In genomic region chr7:99011341-99011705, GRCh38 we compare ENCODE assay signal across 28 cellular contexts.
"Had no signal": no experiment of that assay in that cellular context is flagged by ENCODE, and none has a peak within 500 bp of the region (broad histone marks: within the 10 kb centered on the region; RNA-seq: fewer than 3 reads in every experiment).

No MANE protein-coding gene starts in this region.

- DNase-seq: activated CD4-positive, alpha-beta T cell treated with anti-CD3 and anti-CD28 coated beads for 36 hours; activated CD4-positive, CD25-positive, alpha-beta regulatory T cell; activated CD8-positive, alpha-beta T cell treated with anti-CD3 and anti-CD28 coated beads, Interleukin-2, amount 10 ng/mL, durations not matched to agents 7 days and 5 days; activated naive CD4-positive, alpha-beta T cell treated with anti-CD3 and anti-CD28 coated beads for 36 hours; activated naive CD8-positive, alpha-beta T cell treated with anti-CD3 and anti-CD28 coated beads for 36 hours; activated T-cell treated with anti-CD3 and anti-CD28 coated beads, Interleukin-2, amount 50 U/mL, for 4 hours; cerebellar nuclear complex; colonic mucosa; effector memory CD4-positive, alpha-beta T cell; hippocampal formation; lower lobe of right lung; mesenchymal stem cell; mucosa of descending colon; retina; stimulated activated CD4-positive, alpha-beta T cell treated with anti-CD3 and anti-CD28 coated beads, Interleukin-1b, Interleukin-23, amount 100 ng/mL, for 48 hours; stimulated activated naive CD4-positive, alpha-beta T cell; T-helper 1 cell had no signal

- H3K27ac Mint-ChIP-seq: activated CD4-positive, alpha-beta T cell treated with anti-CD3 and anti-CD28 coated beads for 36 hours; activated CD8-positive, alpha-beta T cell treated with anti-CD3 and anti-CD28 coated beads, Interleukin-2, amount 10 ng/mL, durations not matched to agents 7 days and 5 days; activated naive CD4-positive, alpha-beta T cell treated with anti-CD3 and anti-CD28 coated beads for 36 hours; activated naive CD8-positive, alpha-beta T cell treated with anti-CD3 and anti-CD28 coated beads for 36 hours; nephron; T-helper 2 cell treated with Interferon-gamma antibody and Interleukin-4, amounts not matched to agents 5 μg/mL and 100 μg/mL, for 36 hours had no signal

- H3K9me3 Mint-ChIP-seq: activated naive CD4-positive, alpha-beta T cell treated with anti-CD3 and anti-CD28 coated beads for 36 hours; activated naive CD8-positive, alpha-beta T cell treated with anti-CD3 and anti-CD28 coated beads for 36 hours; activated T-cell treated with anti-CD3 and anti-CD28 coated beads, Interleukin-2, amount 50 U/mL, for 4 hours; nephron; T-helper 2 cell treated with Interferon-gamma antibody and Interleukin-4, amounts not matched to agents 5 μg/mL and 100 μg/mL, for 36 hours had no signal

- FAIRE-seq: endothelial cell of umbilical vein had no signal

- H3K4me3 Mint-ChIP-seq: activated CD4-positive, alpha-beta T cell treated with anti-CD3 and anti-CD28 coated beads for 36 hours; activated CD8-positive, alpha-beta T cell treated with anti-CD3 and anti-CD28 coated beads, Interleukin-2, amount 10 ng/mL, durations not matched to agents 7 days and 5 days; activated naive CD4-positive, alpha-beta T cell treated with anti-CD3 and anti-CD28 coated beads for 36 hours; activated naive CD8-positive, alpha-beta T cell treated with anti-CD3 and anti-CD28 coated beads for 36 hours; activated T-cell treated with anti-CD3 and anti-CD28 coated beads, Interleukin-2, amount 50 U/mL, for 4 hours; nephron; T-helper 2 cell treated with Interferon-gamma antibody and Interleukin-4, amounts not matched to agents 5 μg/mL and 100 μg/mL, for 36 hours had no signal

- ATAC-seq: activated CD4-positive, alpha-beta T cell treated with anti-CD3 and anti-CD28 coated beads for 36 hours; activated CD8-positive, alpha-beta T cell treated with anti-CD3 and anti-CD28 coated beads, Interleukin-2, amount 10 ng/mL, durations not matched to agents 7 days and 5 days; activated T-cell treated with anti-CD3 and anti-CD28 coated beads, Interleukin-2, amount 50 U/mL, for 4 hours; body of pancreas; gastroesophageal sphincter; left lung; lower lobe of right lung; mucosa of descending colon had no signal

- H3K27ac ChIP-seq: adrenal gland, body of pancreas, colonic mucosa, gastroesophageal sphincter, left lung, lower lobe of right lung, ovary, prostate gland, tibial nerve had no signal

- H3K4me3 ChIP-seq: adrenal gland, body of pancreas, colonic mucosa, gastroesophageal sphincter, left lung, lower lobe of right lung, mucosa of descending colon, ovary, prostate gland, smooth muscle cell, tibial nerve had no signal

- H3K9me3 ChIP-seq: adrenal gland, body of pancreas, colonic mucosa, gastroesophageal sphincter, left lung, lower lobe of right lung, mucosa of descending colon, ovary, prostate gland, tibial nerve had no signal

- H3K36me3 ChIP-seq: ovary had no signal

- H3K4me2 ChIP-seq: smooth muscle cell had no signal

- H3K27me3 ChIP-seq: adrenal gland, body of pancreas, colonic mucosa, gastroesophageal sphincter, left lung, ovary, tibial nerve had no signal

- H3K4me1 Mint-ChIP-seq: nephron had no signal

- H3K4me1 ChIP-seq: adrenal gland, body of pancreas, colonic mucosa, gastroesophageal sphincter, left lung, lower lobe of right lung, prostate gland, tibial nerve had no signal

- H3K27me3 Mint-ChIP-seq: activated CD4-positive, alpha-beta T cell treated with anti-CD3 and anti-CD28 coated beads for 36 hours; activated naive CD8-positive, alpha-beta T cell treated with anti-CD3 and anti-CD28 coated beads for 36 hours had no signal
